ENCODE assay signal across 1 cellular context in the genomic region with DNA sequence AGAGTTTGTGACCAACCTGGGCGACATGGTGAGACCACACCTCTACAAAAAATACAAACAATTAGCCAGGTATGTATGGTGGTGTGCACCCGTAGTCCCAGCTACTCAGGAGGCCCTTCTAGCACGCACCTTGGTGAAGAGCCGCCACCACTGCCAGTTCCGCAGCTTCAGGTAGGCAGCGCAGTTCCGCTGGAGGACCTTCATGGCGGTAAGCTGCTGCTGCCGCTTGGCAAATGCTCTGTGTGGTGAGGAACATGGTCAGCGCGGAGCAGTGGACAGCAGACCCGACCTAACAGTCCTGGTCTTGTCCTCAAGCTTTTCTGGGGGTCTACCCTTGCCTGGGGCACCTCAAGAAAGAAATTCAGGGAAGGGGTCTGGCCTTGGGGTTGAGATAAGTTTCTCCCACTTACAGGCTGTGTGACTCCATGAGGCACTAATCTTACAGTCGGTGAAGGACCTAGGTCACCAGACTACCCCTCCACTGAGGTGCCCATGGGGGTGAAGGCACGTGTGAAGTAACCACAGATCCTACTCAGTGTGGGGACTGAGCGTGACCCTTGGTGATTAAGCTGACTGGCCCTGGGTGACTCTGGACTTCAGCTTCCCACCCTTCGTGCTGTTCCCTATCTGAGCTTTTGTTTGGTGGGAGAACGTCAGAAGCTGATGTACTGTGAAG.
TF ChIP-seq lines count a peak whose summit lies in the region.

No MANE protein-coding gene starts in this region.

TF ChIP-seq in IMR-90, 13 proteins besides CTCF, POLR2A, EP300 and RAD21:
- no peak for TF ChIP-seq MAZ (IDR thresholded peaks at IDR 0.05; ENCODE audit: borderline replicate concordance, low read depth, low read length)
- peak; percentile 87 for TF ChIP-seq BHLHE40 (IDR thresholded peaks at IDR 0.05; ENCODE audit: low read depth, low read length)
